11 cellular contexts compared by ENCODE assay signal in the genomic region with DNA sequence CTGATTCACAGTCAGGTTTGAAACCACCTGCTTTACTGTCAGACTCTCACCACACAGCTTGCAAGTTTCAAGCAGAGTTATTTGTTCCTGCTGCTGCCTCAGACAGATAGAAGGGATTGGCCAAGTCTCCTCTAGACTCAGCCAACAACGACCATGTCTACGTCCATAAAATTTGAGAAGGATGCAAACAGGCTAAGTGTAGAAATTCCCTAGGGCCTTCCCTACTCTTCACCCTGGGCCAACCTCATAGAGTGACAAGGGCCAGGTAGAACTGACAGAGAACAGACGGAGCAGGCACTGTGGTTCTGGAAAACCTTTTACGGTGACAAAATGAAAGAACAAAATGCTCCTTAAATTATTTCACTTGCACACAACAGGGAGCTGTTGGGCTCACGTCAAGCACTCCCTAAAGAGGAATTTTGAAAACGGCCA.
"Had no signal": no experiment of that assay in that cellular context is flagged by ENCODE, and none has a peak within 500 bp of the region (broad histone marks: within the 10 kb centered on the region; RNA-seq: fewer than 3 reads in every experiment).

No MANE protein-coding gene starts in this region.

- H3K9me3 Mint-ChIP-seq: activated CD8-positive, alpha-beta T cell treated with anti-CD3 and anti-CD28 coated beads for 36 hours; activated naive CD8-positive, alpha-beta T cell treated with anti-CD3 and anti-CD28 coated beads, Interleukin-2, amount 50 U/mL, for 24 hours; stimulated activated naive CD8-positive, alpha-beta T cell treated with anti-CD3 and anti-CD28 coated beads, Interleukin-15, amount 100 ng/mL, for 72 hours had no signal

- H3K27me3 ChIP-seq: ascending aorta, thyroid gland had no signal

- H3K4me1 ChIP-seq: thyroid gland had no signal

- H3K9me3 ChIP-seq: ascending aorta, thyroid gland had no signal

- H3K4me3 Mint-ChIP-seq: activated CD8-positive, alpha-beta T cell treated with anti-CD3 and anti-CD28 coated beads for 36 hours; activated naive CD8-positive, alpha-beta T cell treated with anti-CD3 and anti-CD28 coated beads, Interleukin-2, amount 50 U/mL, for 24 hours; stimulated activated naive CD8-positive, alpha-beta T cell treated with anti-CD3 and anti-CD28 coated beads, Interleukin-15, amount 100 ng/mL, for 72 hours had no signal

- H3K4me1 Mint-ChIP-seq: activated naive CD8-positive, alpha-beta T cell treated with anti-CD3 and anti-CD28 coated beads, Interleukin-2, amount 50 U/mL, for 24 hours; stimulated activated naive CD8-positive, alpha-beta T cell treated with anti-CD3 and anti-CD28 coated beads, Interleukin-15, amount 100 ng/mL, for 72 hours had no signal

- H3K27ac Mint-ChIP-seq: activated CD8-positive, alpha-beta T cell treated with anti-CD3 and anti-CD28 coated beads for 36 hours; activated naive CD8-positive, alpha-beta T cell treated with anti-CD3 and anti-CD28 coated beads, Interleukin-2, amount 50 U/mL, for 24 hours; stimulated activated naive CD8-positive, alpha-beta T cell treated with anti-CD3 and anti-CD28 coated beads, Interleukin-15, amount 100 ng/mL, for 72 hours had no signal

- H3K4me3 ChIP-seq: ascending aorta, coronary artery, thyroid gland had no signal

- DNase-seq: activated CD8-positive, alpha-beta memory T cell treated with anti-CD3 and anti-CD28 coated beads, Interleukin-2, amount 50 U/mL, for 4 hours; activated CD8-positive, alpha-beta T cell treated with anti-CD3 and anti-CD28 coated beads for 36 hours; activated naive CD8-positive, alpha-beta T cell treated with anti-CD3 and anti-CD28 coated beads, Interleukin-2, amount 50 U/mL, for 24 hours; effector CD4-positive, alpha-beta T cell; kidney; stimulated activated CD4-positive, alpha-beta T cell treated with anti-CD3 and anti-CD28 coated beads, Interleukin-4, amount 100 ng/mL, for 4 hours; stimulated activated naive CD8-positive, alpha-beta T cell treated with anti-CD3 and anti-CD28 coated beads, Interleukin-15, amount 100 ng/mL, for 72 hours; T-helper 9 cell; thyroid gland had no signal

- H3K27ac ChIP-seq: thyroid gland had no signal

- H3K27me3 Mint-ChIP-seq: activated CD8-positive, alpha-beta T cell treated with anti-CD3 and anti-CD28 coated beads for 36 hours; activated naive CD8-positive, alpha-beta T cell treated with anti-CD3 and anti-CD28 coated beads, Interleukin-2, amount 50 U/mL, for 24 hours; stimulated activated naive CD8-positive, alpha-beta T cell treated with anti-CD3 and anti-CD28 coated beads, Interleukin-15, amount 100 ng/mL, for 72 hours had no signal
